In the genomic region with DNA sequence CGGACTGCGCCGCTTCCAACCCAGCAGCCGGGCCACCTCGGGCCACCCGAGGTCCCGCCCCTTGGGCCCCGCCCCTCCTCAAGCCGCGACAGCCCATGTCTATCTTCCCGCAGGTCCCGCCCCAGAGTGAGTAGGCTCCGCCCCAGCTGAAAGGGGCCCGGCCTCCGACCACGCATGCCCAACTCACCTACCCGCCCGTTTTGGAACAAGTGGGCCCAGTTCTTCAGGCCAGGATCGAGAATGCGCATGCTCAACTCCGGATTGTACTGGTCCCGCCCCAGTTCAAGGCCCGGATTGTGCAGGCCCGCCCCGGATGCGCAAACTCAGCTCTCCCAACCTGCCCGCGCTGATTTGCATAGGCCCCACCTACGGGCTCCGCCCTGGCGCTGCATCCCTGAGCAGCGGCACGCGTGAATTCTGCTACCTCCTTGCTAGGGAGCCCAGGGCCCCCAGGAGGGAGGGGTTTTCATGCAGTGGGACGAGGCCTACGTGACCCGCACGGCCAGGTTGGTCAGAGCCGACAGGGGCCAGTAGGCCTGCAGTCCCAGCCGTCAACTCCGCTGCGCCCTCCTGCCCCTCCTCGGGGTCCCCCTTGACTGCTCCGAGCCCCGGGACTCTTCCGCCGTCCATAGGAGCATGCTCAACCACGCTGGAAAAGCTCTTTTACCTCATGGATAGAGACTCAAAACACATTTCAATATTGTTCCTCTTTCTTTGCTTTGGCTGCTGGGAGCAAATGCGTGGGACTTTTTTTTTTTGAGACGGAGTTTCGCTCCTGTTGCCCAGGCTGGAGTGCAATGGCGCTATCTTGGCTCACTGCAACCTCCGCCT, we compare ENCODE assay signal across 8 cellular contexts. TPM values are rescaled to one million over a fixed set of nuclear protein-coding genes. Genes with fewer than 3 reads are reported as not detected.
A peak's percentile ranks its signal among the peaks of the same experiment; 100 is the strongest.
DNase-seq lines count a peak whose midpoint lies in the region; ATAC-seq, FAIRE-seq and TF ChIP-seq lines count a peak whose summit lies in the region.

A gene (minus strand): TSS at position 8 of the 831 bp plus-strand sequence. CDS start 26 bp downstream, outside the sequence.

- DNase-seq in NCI-H1417 (lab: John Stamatoyannopoulos, UW) (peak; percentile 93 to 98 (median 95)), SW 1271 (lab: John Stamatoyannopoulos, UW) (peak; percentile 81 to 95), Right ventricle myocardium superior (peak; percentile 100), pancreas (peak; percentile 98 to 100 (median 100)), tibial artery (peak; percentile 99 to 100)
- peak; percentile 99 for DNase-seq in activated naive CD8-positive, alpha-beta T cell treated with anti-CD3 and anti-CD28 coated beads, Interleukin-2, amount 50 U/mL, for 24 hours

- peak within 1 kb of the TSS; percentile 93 for H3K27ac Mint-ChIP-seq in activated naive CD8-positive, alpha-beta T cell treated with anti-CD3 and anti-CD28 coated beads, Interleukin-2, amount 50 U/mL, for 24 hours

- intact Hi-C loops in Right ventricle myocardium superior (cut with DNase I) (no loop called here), pancreas (cut with DNase I) (no loop called here), tibial artery (cut with DNase I; ENCODE audit: low total_unique reads) (loop anchor here (5.0 kb wide), 1 partner anchor 35 kb away; no protein-coding TSS in a partner anchor)

- ATAC-seq in HG02763 (IDR thresholded peaks at IDR 0.05; ENCODE audit: unreplicated experiment) (peak; percentile 83), Right ventricle myocardium superior (ENCODE audit: poor library complexity) (peak; percentile 91), pancreas (peak; percentile 83 to 89 (median 85))
- ATAC-seq in activated naive CD8-positive, alpha-beta T cell treated with anti-CD3 and anti-CD28 coated beads, Interleukin-2, amount 50 U/mL, for 24 hours, result peak; percentile 89

- peak; percentile 87 for FAIRE-seq in pancreas (lab: Jason Lieb, UNC)

- no peaks in the 10 kb centered on the region for H3K27me3 ChIP-seq in pancreas
- no peaks in the 10 kb centered on the region for H3K27me3 ChIP-seq in tibial artery

- peak within 1 kb of the TSS; percentile 6 to 48 (median 22) for H3K27ac ChIP-seq in pancreas
- H3K27ac ChIP-seq in tibial artery, result peak within 1 kb of the TSS; percentile 75

- 0 to 1% methylated on average over 51 to 53 of the region's 53 CpGs for WGBS in pancreas, 2 donors

- H3K4me1 ChIP-seq in pancreas (peaks cover 25 to 32% (median 31%) of the 10 kb centered on the region in 3 donors), tibial artery (peaks cover 0 to 54% (median 40%) of the 10 kb centered on the region in 4 donors)

- no peak for TF ChIP-seq CTCF in GM12875 (IDR thresholded peaks at IDR 0.05; ENCODE audit: borderline replicate concordance, insufficient read depth, low read depth, low read length)
- TF ChIP-seq CTCF in pancreas (IDR thresholded peaks at IDR 0.05), result no peak
- TF ChIP-seq CTCF in tibial artery (IDR thresholded peaks at IDR 0.05), result peak in 1 of 2 experiments; percentile 10

- peaks cover 2% of the 10 kb centered on the region for H3K36me3 Mint-ChIP-seq in activated naive CD8-positive, alpha-beta T cell treated with anti-CD3 and anti-CD28 coated beads, Interleukin-2, amount 50 U/mL, for 24 hours (ENCODE audit: low read depth)

- peak within 1 kb of the TSS; percentile 84 for H3K4me3 Mint-ChIP-seq in activated naive CD8-positive, alpha-beta T cell treated with anti-CD3 and anti-CD28 coated beads, Interleukin-2, amount 50 U/mL, for 24 hours

- H3K9me3 ChIP-seq in pancreas (no peaks in the 10 kb centered on the region), tibial artery (no peaks in the 10 kb centered on the region)

- peaks cover 2% of the 10 kb centered on the region for H3K27me3 Mint-ChIP-seq in activated naive CD8-positive, alpha-beta T cell treated with anti-CD3 and anti-CD28 coated beads, Interleukin-2, amount 50 U/mL, for 24 hours

- H3K4me3 ChIP-seq in GM12875 (ENCODE audit: low read depth, low read length) (peak within 1 kb of the TSS; percentile 55), pancreas (peak within 1 kb of the TSS; percentile 26 to 66 (median 46)), tibial artery (peak within 1 kb of the TSS; percentile 57 to 67)

- peaks cover 25% of the 10 kb centered on the region for H3K4me1 Mint-ChIP-seq in activated naive CD8-positive, alpha-beta T cell treated with anti-CD3 and anti-CD28 coated beads, Interleukin-2, amount 50 U/mL, for 24 hours

- no peaks in the 10 kb centered on the region for H3K9me3 Mint-ChIP-seq in activated naive CD8-positive, alpha-beta T cell treated with anti-CD3 and anti-CD28 coated beads, Interleukin-2, amount 50 U/mL, for 24 hours

- H3K36me3 ChIP-seq in pancreas (no peaks in the 10 kb centered on the region), tibial artery (no peaks in the 10 kb centered on the region)

RNA-seq across cellular contexts. Expression of the gene that starts here (rescaled TPM):
- total RNA-seq in Right ventricle myocardium superior (1.1 TPM), pancreas (10 to 100 TPM in 1 of 6 donors, 1 to 10 TPM in 5; 7.4 to 12.2 (median 8.2) TPM)
- 10 to 100 TPM in 1 of 2 donors, 1 to 10 TPM in 1; 8.1 to 11.4 TPM for polyA plus RNA-seq in pancreas

Comparison
In these comparisons a context has a peak if more than half of its experiments do, and no peak if none do; other contexts are left out.
1. Peak in every context shown above with its lines: DNase-seq, ATAC-seq, H3K4me3 ChIP-seq and H3K27ac ChIP-seq.